ENCODE assay signal across 1 cellular context in genomic region chr19:42268142-42268703, GRCh38.
TF ChIP-seq lines count a peak whose summit lies in the region.

No MANE protein-coding gene starts in this region.

TF ChIP-seq in liver, 16 proteins besides CTCF, POLR2A, EP300 and RAD21 (continued from another document):
- TF ChIP-seq REST (IDR thresholded peaks at IDR 0.05) (peak; percentile 69), NR2F2 (IDR thresholded peaks at IDR 0.05) (no peak), TAF1 (conservative IDR thresholded peaks at IDR 0.05) (no peak)
